Comparison of ENCODE assay signal across 8 cellular contexts in the genomic region with DNA sequence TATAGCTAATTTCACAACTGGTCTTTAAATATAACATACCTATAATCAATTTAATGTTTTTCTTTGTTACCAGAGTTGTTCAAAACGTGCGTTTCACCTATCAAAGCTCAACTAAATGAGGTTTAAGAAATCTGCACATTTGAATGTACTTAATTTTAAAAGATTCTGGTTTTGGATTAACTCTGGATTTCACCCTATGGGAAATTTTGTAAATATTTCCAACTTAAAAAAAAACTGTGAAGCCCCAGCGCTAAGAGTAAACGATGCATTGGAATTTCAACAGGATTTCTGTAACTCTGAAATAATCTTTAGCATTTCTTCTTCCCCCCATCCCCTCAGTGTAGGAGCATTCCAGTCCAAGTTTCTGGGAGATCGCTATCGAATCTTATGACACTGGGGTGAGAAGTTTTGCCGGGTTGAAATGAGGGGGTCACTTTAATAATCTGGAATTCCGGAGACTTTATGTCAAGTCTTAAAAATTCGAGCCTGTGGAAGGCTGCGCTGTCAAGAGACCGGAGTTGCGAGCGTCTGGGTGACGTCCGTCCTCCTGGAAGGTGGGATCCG. TPM values are rescaled to one million over a fixed set of nuclear protein-coding genes. Genes with fewer than 3 reads are reported as not detected.
DNase-seq lines count a peak whose midpoint lies in the region; ATAC-seq and TF ChIP-seq lines count a peak whose summit lies in the region.

No MANE protein-coding gene starts in this region.

- H3K9me3 ChIP-seq in SK-N-MC (ENCODE audit: low read depth, low read length) (no peaks in the 10 kb centered on the region), psoas muscle (no peaks in the 10 kb centered on the region)

- TF ChIP-seq CTCF in GM12865 (IDR thresholded peaks at IDR 0.05; ENCODE audit: insufficient read depth, low read depth, low read length, missing control alignments) (no peak), fibroblast of mammary gland (conservative IDR thresholded peaks at IDR 0.05; ENCODE audit: control insufficient read depth, insufficient read depth, low read depth, low read length) (no peak), psoas muscle (IDR thresholded peaks at IDR 0.05) (no peak)

- H3K4me1 ChIP-seq in psoas muscle = peaks cover 17% of the 10 kb centered on the region

- H3K36me3 ChIP-seq in SK-N-MC (ENCODE audit: insufficient read depth, low read length) (no peaks in the 10 kb centered on the region), psoas muscle (ENCODE audit: insufficient read depth in 1 of 2, low read depth in 1 of 2) (no peaks in the 10 kb centered on the region)

- DNase-seq in GM12865 (ENCODE audit: low read depth) (no peak), SK-N-MC (ENCODE audit: low read depth, low spot score) (no peak), fibroblast of mammary gland (ENCODE audit: low read depth) (no peak), psoas muscle (no peak), inferior parietal cortex (ENCODE audit: extremely low spot score) (no peak), SIG-M5 (lab: John Stamatoyannopoulos, UW) (no peak), NCI-H526 (lab: John Stamatoyannopoulos, UW) (no peak)

- intact Hi-C loops in psoas muscle (cut with DNase I) = no loop called here

- 3 to 7% (median 3%) methylated on average over 16 of the region's 16 CpGs for whole genome bisulfite sequencing in psoas muscle, 3 donors

- H3K27me3 ChIP-seq in psoas muscle (ENCODE audit: insufficient read depth in 3 of 3, low read length in 2 of 3) = no peaks in the 10 kb centered on the region

- H3K27ac ChIP-seq in SK-N-MC (no peak overlapping the region), psoas muscle (peak overlapping the region; percentile 93)

- H3K9ac ChIP-seq in SK-N-MC (ENCODE audit: insufficient read length) = peak overlapping the region; percentile 72

- no peak for ATAC-seq in psoas muscle
- ATAC-seq in esophagus mucosa = no peak

- H3K4me3 ChIP-seq in GM12865 (ENCODE audit: low read depth, low read length) (peak overlapping the region; percentile 85), SK-N-MC (peak overlapping the region; percentile 80), fibroblast of mammary gland (ENCODE audit: control insufficient read depth, low read depth, low read length) (peak overlapping the region; percentile 88), psoas muscle (peak overlapping the region; percentile 94)

RNA-seq across cellular contexts. Expression of gene MAP3K4, which starts 0.6 kb away (rescaled TPM):
- total RNA-seq in psoas muscle (10 to 100 TPM; 17.8 to 45.8 (median 19.6) TPM), esophagus mucosa (43.4 TPM)
- 10 to 100 TPM; 13.5 to 20.3 (median 19.4) TPM for polyA plus RNA-seq in psoas muscle
